ENCODE assay signal across 8 cellular contexts in genomic region chr6:143842468-143842901, GRCh38. TPM values are rescaled to one million over a fixed set of nuclear protein-coding genes. Genes with fewer than 3 reads are reported as not detected.
DNase-seq lines count a peak whose midpoint lies in the region; ATAC-seq and TF ChIP-seq lines count a peak whose summit lies in the region.

No MANE protein-coding gene starts in this region.

- peak overlapping the region; percentile 69 for H3K27ac ChIP-seq in colonic mucosa
- H3K27ac ChIP-seq in mesenchymal stem cell (ENCODE audit: low read length, poor library complexity, severe bottlenecking): peak overlapping the region; percentile 87

- peaks cover 17% of the 10 kb centered on the region for H3K4me1 Mint-ChIP-seq in type B pancreatic cell (ENCODE audit: unreplicated experiment)

- H3K9me2 ChIP-seq in Loucy (replicated peaks; ENCODE audit: low read depth, low read length): no peaks in the 10 kb centered on the region

- H3K4ac ChIP-seq in mesenchymal stem cell (ENCODE audit: low read depth in 1 of 2, low read length in 2 of 2): peak overlapping the region; percentile 76 to 90

- H3K27me3 ChIP-seq in Loucy (ENCODE audit: insufficient read depth, low read length, poor library complexity, severe bottlenecking): no peaks in the 10 kb centered on the region
- H3K27me3 ChIP-seq in colonic mucosa: no peaks in the 10 kb centered on the region
- no peaks in the 10 kb centered on the region for H3K27me3 ChIP-seq in mesenchymal stem cell (ENCODE audit: control insufficient read depth in 1 of 2, insufficient read depth in 1 of 2, low read length in 2 of 2)

- peaks cover 5% of the 10 kb centered on the region for H3K79me1 ChIP-seq in mesenchymal stem cell (replicated peaks; ENCODE audit: low read length, poor library complexity, severe bottlenecking)

- H3K4me3 ChIP-seq in Loucy (ENCODE audit: low read length, poor library complexity, severe bottlenecking): peak overlapping the region; percentile 90
- H3K4me3 ChIP-seq in colonic mucosa: peak overlapping the region; percentile 98
- peak overlapping the region; percentile 89 to 96 for H3K4me3 ChIP-seq in mesenchymal stem cell (ENCODE audit: insufficient read depth in 1 of 2, low read depth in 1 of 2, low read length in 2 of 2)

- H3K9me3 Mint-ChIP-seq in type B pancreatic cell: no peaks in the 10 kb centered on the region

- H3K4me3 Mint-ChIP-seq in type B pancreatic cell: peak overlapping the region; percentile 97

- H3K36me3 ChIP-seq in Loucy (ENCODE audit: insufficient read depth, low read length) (peaks cover 18% of the 10 kb centered on the region), colonic mucosa (no peaks in the 10 kb centered on the region), mesenchymal stem cell (ENCODE audit: control insufficient read depth in 1 of 2, insufficient read depth in 2 of 2, low read depth in 1 of 2, low read length in 2 of 2) (peaks cover 7 to 30% of the 10 kb centered on the region in 2 experiments)

- H3K4me1 ChIP-seq in Loucy (ENCODE audit: insufficient read depth, low read length, poor library complexity, severe bottlenecking) (peaks cover 25% of the 10 kb centered on the region), colonic mucosa (no peaks in the 10 kb centered on the region), mesenchymal stem cell (ENCODE audit: control insufficient read depth, insufficient read depth, low read depth, low read length) (no peaks in the 10 kb centered on the region)

- 77% methylated on average over 2 of the region's 7 CpGs for WGBS in mesenchymal stem cell

- H3K9me3 ChIP-seq in Loucy (ENCODE audit: insufficient read depth, low read depth, low read length) (no peaks in the 10 kb centered on the region), colonic mucosa (no peaks in the 10 kb centered on the region), mesenchymal stem cell (ENCODE audit: control insufficient read depth, low read length) (no peaks in the 10 kb centered on the region)

- H3K27ac Mint-ChIP-seq in type B pancreatic cell: peak overlapping the region; percentile 94

- H3K14ac ChIP-seq in mesenchymal stem cell (ENCODE audit: low read length in 2 of 2): peak overlapping the region in 1 of 2 experiments; percentile 47

- H4K91ac ChIP-seq in mesenchymal stem cell (ENCODE audit: low read length): peak overlapping the region; percentile 63

- peak overlapping the region; percentile 52 for H2AK5ac ChIP-seq in mesenchymal stem cell (ENCODE audit: low read length, severe bottlenecking)

- intact Hi-C loops in colonic mucosa (cut with DNase I): loop anchor here (10.0 kb wide), 1 partner anchor 258 kb away; no protein-coding TSS in a partner anchor

- H3K9ac ChIP-seq in Loucy (ENCODE audit: low read depth, low read length, poor library complexity, severe bottlenecking) (peak overlapping the region; percentile 92), colonic mucosa (ENCODE audit: low read depth in 2 of 2, low read length in 2 of 2) (peak overlapping the region; percentile 78 to 90), mesenchymal stem cell (ENCODE audit: low read length) (peak overlapping the region; percentile 99)

- H2BK15ac ChIP-seq in mesenchymal stem cell (ENCODE audit: low read depth, poor library complexity, severe bottlenecking): no peak overlapping the region

- H3K36me3 Mint-ChIP-seq in type B pancreatic cell: peaks cover 14% of the 10 kb centered on the region

- H3K4me2 ChIP-seq in Loucy (ENCODE audit: low read depth, low read length, poor library complexity, severe bottlenecking) (peak overlapping the region; percentile 84), mesenchymal stem cell (ENCODE audit: low read length, poor library complexity, severe bottlenecking) (peak overlapping the region; percentile 85)

- H4K20me1 ChIP-seq in Loucy (ENCODE audit: insufficient read depth, low read length, poor library complexity, severe bottlenecking): peaks cover 11% of the 10 kb centered on the region

- H2BK5ac ChIP-seq in mesenchymal stem cell (ENCODE audit: low read depth, low read length, poor library complexity, severe bottlenecking): peak overlapping the region; percentile 86

- H3F3A ChIP-seq in Loucy (ENCODE audit: low read depth): no peaks in the 10 kb centered on the region

- no peaks in the 10 kb centered on the region for H3K27me3 Mint-ChIP-seq in type B pancreatic cell

- no peak overlapping the region for H3K23ac ChIP-seq in mesenchymal stem cell (ENCODE audit: low read length in 2 of 2)

- DNase-seq in colonic mucosa (peak; percentile 25), mesenchymal stem cell (no peak), type B pancreatic cell (ENCODE audit: extremely low spot score, unreplicated experiment) (no peak), mesenteric fat pad (ENCODE audit: low spot score) (no peak), AG20443 (ENCODE audit: low spot score) (no peak)
- no peak for DNase-seq in stimulated activated CD8-positive, alpha-beta memory T cell treated with anti-CD3 and anti-CD28 coated beads, Interleukin-4, amount 100 ng/mL, for 48 hours

- no peak for TF ChIP-seq CTCF in Loucy (conservative IDR thresholded peaks at IDR 0.05; ENCODE audit: low read length)
- no peak for TF ChIP-seq CTCF in colonic mucosa (IDR thresholded peaks at IDR 0.05)
- no peak for TF ChIP-seq CTCF in type B pancreatic cell (conservative IDR thresholded peaks at IDR 0.05)

- peak overlapping the region; percentile 89 for H4K8ac ChIP-seq in mesenchymal stem cell (ENCODE audit: low read length)

- H3K18ac ChIP-seq in mesenchymal stem cell (ENCODE audit: low read depth in 1 of 2, low read length in 2 of 2): peak overlapping the region; percentile 59 to 87

- H2BK12ac ChIP-seq in mesenchymal stem cell (ENCODE audit: low read length in 2 of 2): no peak overlapping the region

- H3K79me2 ChIP-seq in Loucy (ENCODE audit: insufficient read depth, low read length): peaks cover 43% of the 10 kb centered on the region

- peak; percentile 18 for ATAC-seq in GM18870 (IDR thresholded peaks at IDR 0.05; ENCODE audit: unreplicated experiment)

- H2BK120ac ChIP-seq in mesenchymal stem cell (ENCODE audit: low read depth, low read length): no peak overlapping the region

- H2AFZ ChIP-seq in Loucy (ENCODE audit: low read length) (peak overlapping the region; percentile 98), mesenchymal stem cell (ENCODE audit: low read depth, low read length) (peak overlapping the region; percentile 90)

RNA-seq across cellular contexts. Expression of gene LTV1, which starts 0.7 kb away (rescaled TPM):
- total RNA-seq in colonic mucosa: 10 to 100 TPM; 11.0 to 17.4 TPM
- polyA plus RNA-seq in mesenchymal stem cell (2013, experiment 1 of 2): 24.8 TPM
- polyA plus RNA-seq in mesenchymal stem cell (2013, experiment 2 of 2): 26.7 TPM
- 18.7 and 24.2 TPM in 2 replicates for total RNA-seq in type B pancreatic cell (ENCODE audit: low replicate concordance)
- total RNA-seq in mesenteric fat pad: 31.4 TPM

RNA-seq across cellular contexts. Expression of gene ZC2HC1B, which starts 21.8 kb away (rescaled TPM):
- not detected for total RNA-seq in colonic mucosa
- 0.07 TPM for polyA plus RNA-seq in mesenchymal stem cell (2013, experiment 1 of 2)
- polyA plus RNA-seq in mesenchymal stem cell (2013, experiment 2 of 2): 0.05 TPM
- total RNA-seq in type B pancreatic cell (ENCODE audit: low replicate concordance): 0.34 TPM in 1 of 2 replicates, not detected in the other
- not detected for total RNA-seq in mesenteric fat pad
